ENCODE assay signal across 9 cellular contexts in the genomic region with DNA sequence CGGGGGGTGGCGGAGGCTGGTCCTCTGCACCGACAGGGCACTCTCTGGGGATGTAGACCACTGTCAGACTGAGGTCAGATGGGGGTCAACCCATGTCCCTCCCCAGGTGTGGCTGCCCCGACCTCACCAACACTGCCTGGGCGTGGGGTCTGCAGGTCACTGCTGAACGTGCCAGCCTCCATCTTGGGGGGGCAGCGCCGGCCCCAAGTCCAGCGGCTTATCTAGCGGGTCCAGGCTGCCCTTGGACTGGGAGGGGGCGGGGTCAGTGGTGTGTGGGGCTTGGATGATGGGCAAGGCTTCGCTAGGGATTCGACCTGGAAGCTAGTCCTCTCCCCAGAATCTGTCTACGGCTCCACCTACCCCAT.
DNase-seq lines count a peak whose midpoint lies in the region; ATAC-seq, FAIRE-seq and TF ChIP-seq lines count a peak whose summit lies in the region.
"Had no signal": no experiment of that assay in that cellular context is flagged by ENCODE, and none has a peak within 500 bp of the region (broad histone marks: within the 10 kb centered on the region; RNA-seq: fewer than 3 reads in every experiment).

No MANE protein-coding gene starts in this region.

- H3K4me3 ChIP-seq in HUES64 (ENCODE audit: low read length) (peak overlapping the region; percentile 61), testis (peak overlapping the region; percentile 48 to 54)

- H3K36me3 ChIP-seq in HUES64 (ENCODE audit: insufficient read depth, low read length) (no peaks in the 10 kb centered on the region), testis (ENCODE audit: low read depth, missing control alignments) (no peaks in the 10 kb centered on the region)

- H3K4me1 ChIP-seq in HUES64 (ENCODE audit: insufficient read depth, low read length): no peaks in the 10 kb centered on the region
- H3K4me1 ChIP-seq in testis: peaks cover 4% of the 10 kb centered on the region

- peak overlapping the region; percentile 31; the same call in 1 of the 2 replicates for H3K9ac ChIP-seq in HUES64 (ENCODE audit: low read depth, low read length)

- TF ChIP-seq CTCF in testis (IDR thresholded peaks at IDR 0.05) (no peak), D721Med (IDR thresholded peaks at IDR 0.05; ENCODE audit: insufficient read depth, missing control alignments) (no peak)

- WGBS in HUES64: 51% methylated on average over 14 of the region's 14 CpGs
- 20 to 27% methylated on average over 2 to 14 of the region's 14 CpGs for WGBS in testis, 2 donors

- intact Hi-C loops in testis (cut with DNase I; ENCODE audit: low total_unique reads): no loop called here

- H3K9me3 ChIP-seq in HUES64 (ENCODE audit: insufficient read depth, low read depth, low read length): no peaks in the 10 kb centered on the region
- no peaks in the 10 kb centered on the region for H3K9me3 ChIP-seq in testis

- no peak for FAIRE-seq in D721Med (lab: Jason Lieb, UNC)
- FAIRE-seq: endometrium had no signal

- no peaks in the 10 kb centered on the region; the same call in 1 of the 2 replicates for H3K27me3 ChIP-seq in HUES64 (ENCODE audit: insufficient read depth, low read length)
- H3K27me3 ChIP-seq in testis: no peaks in the 10 kb centered on the region

- DNase-seq in astrocyte of the hippocampus (ENCODE audit: low read depth, low spot score) (peak; percentile 36), left kidney (ENCODE audit: low read depth, low spot score) (peak; percentile 59), testis (peak; percentile 34), D721Med (ENCODE audit: insufficient read length, low spot score) (no peak), RPMI8226 (no peak)
- DNase-seq: KG1 had no signal

- no peak for TF ChIP-seq POLR2A in testis (IDR thresholded peaks at IDR 0.05)

- no peak overlapping the region for H3K27ac ChIP-seq in HUES64 (ENCODE audit: low read depth, low read length)
- H3K27ac ChIP-seq in testis: no peak overlapping the region

- no peak for ATAC-seq in HG03565 (IDR thresholded peaks at IDR 0.05; ENCODE audit: unreplicated experiment)

Comparison
In these comparisons a context has a peak if more than half of its experiments do, and no peak if none do; other contexts are left out.
1. DNase-seq: peak in astrocyte of the hippocampus (single experiment), left kidney (single experiment) and testis (single experiment); none in D721Med (single experiment) and RPMI8226 (single experiment).